ENCODE assay signal across 20 cellular contexts in genomic region chr9:114350636-114351396, GRCh38. TPM values are rescaled to one million over a fixed set of nuclear protein-coding genes. Genes with fewer than 3 reads are reported as not detected.
A peak's percentile ranks its signal among the peaks of the same experiment; 100 is the strongest.
DNase-seq lines count a peak whose midpoint lies in the region; ATAC-seq, FAIRE-seq and TF ChIP-seq lines count a peak whose summit lies in the region.
"Had no signal": no experiment of that assay in that cellular context is flagged by ENCODE, and none has a peak within 500 bp of the region (broad histone marks: within the 10 kb centered on the region; RNA-seq: fewer than 3 reads in every experiment).

No MANE protein-coding gene starts in this region.

- intact Hi-C loops in activated CD8-positive, alpha-beta T cell treated with anti-CD3 and anti-CD28 coated beads for 36 hours (cut with micrococcal nuclease) = no loop called here
- intact Hi-C loops in HepG2 (cut with micrococcal nuclease; ENCODE audit: unreplicated experiment) = no loop called here

- no peak for TF ChIP-seq EP300 in HepG2 (IDR thresholded peaks at IDR 0.05; ENCODE audit: low read depth in 2 of 2, low read length in 2 of 2)
- no peak for TF ChIP-seq EP300 in HepG2 (CRISPR knock-in tag; IDR thresholded peaks at IDR 0.05; ENCODE audit: borderline replicate concordance)

- H3K4me3 Mint-ChIP-seq in activated CD8-positive, alpha-beta memory T cell treated with anti-CD3 and anti-CD28 coated beads, Interleukin-2, amount 10 ng/mL, durations not matched to agents 7 days and 5 days = no peak overlapping the region
- H3K4me3 Mint-ChIP-seq in activated CD8-positive, alpha-beta T cell treated with anti-CD3 and anti-CD28 coated beads for 36 hours = no peak overlapping the region

- peaks cover 70% of the 10 kb centered on the region for H3K36me3 Mint-ChIP-seq in activated CD8-positive, alpha-beta memory T cell treated with anti-CD3 and anti-CD28 coated beads, Interleukin-2, amount 10 ng/mL, durations not matched to agents 7 days and 5 days
- H3K36me3 Mint-ChIP-seq in activated CD8-positive, alpha-beta T cell treated with anti-CD3 and anti-CD28 coated beads for 36 hours (ENCODE audit: low read depth) = peaks cover 71% of the 10 kb centered on the region

- no peak for DNase-seq in activated CD8-positive, alpha-beta memory T cell treated with anti-CD3 and anti-CD28 coated beads, Interleukin-2, amount 10 ng/mL, durations not matched to agents 7 days and 5 days
- no peak for DNase-seq in activated CD8-positive, alpha-beta memory T cell treated with anti-CD3 and anti-CD28 coated beads, Interleukin-2, amount 50 U/mL, for 4 hours
- peak; percentile 60 for DNase-seq in activated CD8-positive, alpha-beta T cell treated with anti-CD3 and anti-CD28 coated beads for 36 hours
- DNase-seq in HepG2 (ENCODE audit: low spot score) = no peak
- no peak for DNase-seq in NCI-H1694 (lab: John Stamatoyannopoulos, UW)
- DNase-seq in WERI-Rb-1 = no peak
- DNase-seq: activated CD4-positive, CD25-positive, alpha-beta regulatory T cell treated with anti-CD3 and anti-CD28 coated beads, Interleukin-2, amount 50 U/mL, for 72 hours; activated effector memory CD4-positive, alpha-beta T cell treated with Interleukin-2 at 50 U/mL for 16 hours; GF-D8; NCI-H2081 treated with DMSO at 0.1 percent for 48 hours; NCI-H526 treated with DMSO at 0.1 percent for 48 hours; Peyer's patch; transverse colon had no signal

- peaks cover 50% of the 10 kb centered on the region for H3K4me1 Mint-ChIP-seq in activated CD8-positive, alpha-beta memory T cell treated with anti-CD3 and anti-CD28 coated beads, Interleukin-2, amount 10 ng/mL, durations not matched to agents 7 days and 5 days
- peaks cover 67% of the 10 kb centered on the region for H3K4me1 Mint-ChIP-seq in activated CD8-positive, alpha-beta T cell treated with anti-CD3 and anti-CD28 coated beads for 36 hours (ENCODE audit: low read depth)

- no peak overlapping the region for H3K4me2 ChIP-seq in HepG2 (ENCODE audit: low read depth, low read length)

- in situ Hi-C loops in HepG2 (cut with HindIII; ENCODE audit: extremely low pct_ligation_motif_present, low pct_unique_long_range_greater_than_20kb) = no loop called here

- H3K4me1 ChIP-seq in HepG2 (ENCODE audit: insufficient read depth, low read length) (peaks cover 15% of the 10 kb centered on the region), thymus (ENCODE audit: control insufficient read depth, insufficient read depth, low read length) (no peaks in the 10 kb centered on the region)

- FAIRE-seq in HepG2 (lab: Jason Lieb, UNC) = no peak
- FAIRE-seq: frontal cortex had no signal

- CTCF ChIA-PET in activated CD8-positive, alpha-beta memory T cell treated with anti-CD3 and anti-CD28 coated beads, Interleukin-2, amount 10 ng/mL, durations not matched to agents 7 days and 5 days (lab: Charles Lee) = interaction anchor here (0.8 to 2.4 kb wide), 4 partner anchors 11 to 39 kb away, joined by 3 to 8 read pairs (median 4); partner anchors contain the start of gene AKNA
- CTCF ChIA-PET in activated CD8-positive, alpha-beta T cell treated with anti-CD3 and anti-CD28 coated beads for 36 hours (lab: Charles Lee) = interaction anchor here (0.7 to 2.1 kb wide), 5 partner anchors 11 to 39 kb away, joined by 3 to 11 read pairs (median 6); no protein-coding TSS in a partner anchor
- CTCF ChIA-PET in HepG2 (lab: Yijun Ruan, JAX; ENCODE audit: low intra/inter-chr PET ratio, low total read pairs) = no interaction called here

- no TSS peak for BruUV-seq in HepG2 (replicated peaks; lab: Mats Ljungman, UMichigan)

- no peaks in the 10 kb centered on the region for H3K9me3 ChIP-seq in HepG2 (ENCODE audit: low read length)
- no peaks in the 10 kb centered on the region for H3K9me3 ChIP-seq in thymus (ENCODE audit: control insufficient read depth)
- H3K9me3 ChIP-seq in WERI-Rb-1 (ENCODE audit: severe bottlenecking) = no peaks in the 10 kb centered on the region
- H3K9me3 ChIP-seq: ovary, Peyer's patch, transverse colon had no signal

- H3K27me3 Mint-ChIP-seq in activated CD8-positive, alpha-beta memory T cell treated with anti-CD3 and anti-CD28 coated beads, Interleukin-2, amount 10 ng/mL, durations not matched to agents 7 days and 5 days = no peaks in the 10 kb centered on the region
- H3K27me3 Mint-ChIP-seq in activated CD8-positive, alpha-beta T cell treated with anti-CD3 and anti-CD28 coated beads for 36 hours = no peaks in the 10 kb centered on the region

- TF ChIP-seq CTCF in activated CD8-positive, alpha-beta T cell treated with anti-CD3 and anti-CD28 coated beads for 36 hours (IDR thresholded peaks at IDR 0.05) = no peak
- TF ChIP-seq CTCF in HepG2 (CRISPR knock-in tag; IDR thresholded peaks at IDR 0.05) (no peak), WERI-Rb-1 (IDR thresholded peaks at IDR 0.05; ENCODE audit: low read depth, low read length) (no peak)

- no peak for TF ChIP-seq RAD21 in HepG2 (CRISPR knock-in tag; IDR thresholded peaks at IDR 0.05)

- no peak overlapping the region for H3K9ac ChIP-seq in HepG2 (ENCODE audit: insufficient read depth, low read depth, low read length)

- H3K27me3 ChIP-seq in HepG2 (ENCODE audit: control insufficient read depth in 1 of 2, insufficient read depth in 2 of 2, low read length in 2 of 2) = no peaks in the 10 kb centered on the region
- H3K27me3 ChIP-seq in thymus (ENCODE audit: control insufficient read depth, insufficient read depth) = no peaks in the 10 kb centered on the region
- H3K27me3 ChIP-seq in WERI-Rb-1 (ENCODE audit: insufficient read depth, low read depth, severe bottlenecking) = no peaks in the 10 kb centered on the region
- H3K27me3 ChIP-seq: ovary, Peyer's patch, transverse colon had no signal

- peaks cover 8 to 23% of the 10 kb centered on the region in 2 experiments; a peak in 4 of 5 replicates for H3K36me3 ChIP-seq in HepG2 (replicated peaks in 1 of 2; ENCODE audit: control insufficient read depth in 1 of 2, insufficient read depth in 2 of 2, low read length in 2 of 2)
- peaks cover 91% of the 10 kb centered on the region for H3K36me3 ChIP-seq in thymus (ENCODE audit: control insufficient read depth, insufficient read depth)
- H3K36me3 ChIP-seq in WERI-Rb-1 = peaks cover 100% of the 10 kb centered on the region
- H3K36me3 ChIP-seq: ovary had no signal

- H3K4me3 ChIP-seq in HepG2 (replicated peaks in 1 of 3; ENCODE audit: insufficient read depth in 1 of 3, low read depth in 2 of 3, low read length in 3 of 3) (no peak overlapping the region), thymus (ENCODE audit: low read length) (no peak overlapping the region), WERI-Rb-1 (ENCODE audit: low read depth, low read length) (no peak overlapping the region)
- H3K4me3 ChIP-seq: ovary, Peyer's patch, transverse colon had no signal

- no peak for ATAC-seq in activated CD8-positive, alpha-beta memory T cell treated with anti-CD3 and anti-CD28 coated beads, Interleukin-2, amount 10 ng/mL, durations not matched to agents 7 days and 5 days
- ATAC-seq in activated CD8-positive, alpha-beta T cell treated with anti-CD3 and anti-CD28 coated beads for 36 hours = no peak
- ATAC-seq in HepG2 = no peak
- ATAC-seq in GM21447 (IDR thresholded peaks at IDR 0.05; ENCODE audit: unreplicated experiment) = no peak

- H3K27ac ChIP-seq in HepG2 (ENCODE audit: extremely low read length, insufficient read depth, low read length) = no peak overlapping the region
- H3K27ac ChIP-seq in thymus (ENCODE audit: low read depth) = peak overlapping the region; percentile 36
- H3K27ac ChIP-seq in WERI-Rb-1 = no peak overlapping the region

- no peaks in the 10 kb centered on the region for H4K20me1 ChIP-seq in HepG2 (ENCODE audit: insufficient read depth, low read length)

- no peaks in the 10 kb centered on the region for H3K9me3 Mint-ChIP-seq in activated CD8-positive, alpha-beta memory T cell treated with anti-CD3 and anti-CD28 coated beads, Interleukin-2, amount 10 ng/mL, durations not matched to agents 7 days and 5 days (ENCODE audit: low read depth)
- H3K9me3 Mint-ChIP-seq in activated CD8-positive, alpha-beta T cell treated with anti-CD3 and anti-CD28 coated beads for 36 hours = no peaks in the 10 kb centered on the region

- POLR2A ChIA-PET in activated CD8-positive, alpha-beta T cell treated with anti-CD3 and anti-CD28 coated beads for 36 hours (lab: Charles Lee) = interaction anchor here (0.9 to 18.4 kb wide), 4 partner anchors 12 to 34 kb away, joined by 3 to 277 read pairs (median 17); partner anchors contain the start of gene AKNA
- POLR2A ChIA-PET in HepG2 (lab: Yijun Ruan, JAX) = no interaction called here

- H3K27ac Mint-ChIP-seq in activated CD8-positive, alpha-beta memory T cell treated with anti-CD3 and anti-CD28 coated beads, Interleukin-2, amount 10 ng/mL, durations not matched to agents 7 days and 5 days = peak overlapping the region; percentile 86
- H3K27ac Mint-ChIP-seq in activated CD8-positive, alpha-beta T cell treated with anti-CD3 and anti-CD28 coated beads for 36 hours = peak overlapping the region; percentile 100

- no peaks in the 10 kb centered on the region for H3K79me2 ChIP-seq in HepG2 (ENCODE audit: insufficient read depth, low read length)

- H2AFZ ChIP-seq in HepG2 (ENCODE audit: low read length) = no peak overlapping the region

- no peak for TF ChIP-seq POLR2A in HepG2 (IDR thresholded peaks at IDR 0.05; ENCODE audit: insufficient read depth in 1 of 2, low read depth in 2 of 2, low read length in 2 of 2)

- WGBS in HepG2 (ENCODE audit: low lambda C conversion rate) = 91% methylated on average over 16 of the region's 16 CpGs
- 98% methylated on average over 16 of the region's 16 CpGs for WGBS in thymus

RNA-seq across cellular contexts. Expression of gene ORM2, which starts 21.1 kb away (rescaled TPM):
- not detected for total RNA-seq in activated CD8-positive, alpha-beta memory T cell treated with anti-CD3 and anti-CD28 coated beads, Interleukin-2, amount 10 ng/mL, durations not matched to agents 7 days and 5 days
- not detected for total RNA-seq in activated CD8-positive, alpha-beta T cell treated with anti-CD3 and anti-CD28 coated beads for 36 hours
- total RNA-seq in HepG2 (2016; rRNA removed; fragmentation: Illumina TruSeq; extraction: Trizol) = 283 and 565 TPM in 2 replicates
- total RNA-seq in HepG2 (2016; cell fraction: cytosol; rRNA removed; fragmentation: Illumina TruSeq; extraction: Trizol; ENCODE audit: low read depth) = 120 and 126 TPM in 2 replicates
- total RNA-seq in HepG2 (2016; cell fraction: insoluble cytoplasmic fraction; rRNA removed; fragmentation: Illumina TruSeq; extraction: Trizol) = 282 and 590 TPM in 2 replicates
- 75.1 and 75.6 TPM in 2 replicates for total RNA-seq in HepG2 (2016; cell fraction: membrane; rRNA removed; fragmentation: Illumina TruSeq; extraction: Trizol)
- total RNA-seq in HepG2 (2016; cell fraction: nucleus; rRNA removed; fragmentation: Illumina TruSeq; extraction: Trizol) = 420 and 454 TPM in 2 replicates
- polyA plus RNA-seq in HepG2 (2011; rRNA removed) (824 and 855 TPM in 2 replicates), thymus (1.1 TPM)
- 632 and 711 TPM in 2 replicates for polyA plus RNA-seq in HepG2 (2011; cell fraction: cytosol; rRNA removed)
- polyA plus RNA-seq in HepG2 (2011; cell fraction: nucleus; rRNA removed) = 207 and 253 TPM in 2 replicates
- 237 and 362 TPM in 2 replicates for polyA plus RNA-seq in HepG2 (2012)
- 125 and 138 TPM in 2 replicates for polyA plus RNA-seq in HepG2 (2016; cell fraction: cytosol; fragmentation: Illumina TruSeq; extraction: Trizol; ENCODE audit: low read depth)
- polyA plus RNA-seq in HepG2 (2016; cell fraction: insoluble cytoplasmic fraction; fragmentation: Illumina TruSeq; extraction: Trizol; ENCODE audit: low read depth) = 293 and 314 TPM in 2 replicates
- 75.7 and 76.3 TPM in 2 replicates for polyA plus RNA-seq in HepG2 (2016; cell fraction: membrane; fragmentation: Illumina TruSeq; extraction: Trizol; ENCODE audit: low read depth)
- polyA plus RNA-seq in HepG2 (2016; cell fraction: nucleus; fragmentation: Illumina TruSeq; extraction: Trizol; ENCODE audit: insufficient read depth, low read depth) = 731 and 821 TPM in 2 replicates
- polyA minus RNA-seq in HepG2 (2011; rRNA and poly(A)+ RNA removed; ENCODE audit: low replicate concordance) = 257 TPM in 1 of 2 replicates, not detected in the other
- polyA minus RNA-seq in HepG2 (2011; cell fraction: cytosol; rRNA and poly(A)+ RNA removed) = 147 and 150 TPM in 2 replicates
- 41.2 and 60.7 TPM in 2 replicates for polyA minus RNA-seq in HepG2 (2011; cell fraction: nucleus; rRNA and poly(A)+ RNA removed)
- total RNA-seq: A673, frontal cortex, M059J, mesenteric fat pad, Peyer's patch, transverse colon had no signal

RNA-seq across cellular contexts. Expression of gene ORM1, which starts 27.9 kb away (rescaled TPM):
- not detected for total RNA-seq in activated CD8-positive, alpha-beta memory T cell treated with anti-CD3 and anti-CD28 coated beads, Interleukin-2, amount 10 ng/mL, durations not matched to agents 7 days and 5 days
- total RNA-seq in activated CD8-positive, alpha-beta T cell treated with anti-CD3 and anti-CD28 coated beads for 36 hours = not detected
- total RNA-seq in HepG2 (2016; rRNA removed; fragmentation: Illumina TruSeq; extraction: Trizol) = 327 and 699 TPM in 2 replicates
- 148 and 154 TPM in 2 replicates for total RNA-seq in HepG2 (2016; cell fraction: cytosol; rRNA removed; fragmentation: Illumina TruSeq; extraction: Trizol; ENCODE audit: low read depth)
- 343 and 706 TPM in 2 replicates for total RNA-seq in HepG2 (2016; cell fraction: insoluble cytoplasmic fraction; rRNA removed; fragmentation: Illumina TruSeq; extraction: Trizol)
- total RNA-seq in HepG2 (2016; cell fraction: membrane; rRNA removed; fragmentation: Illumina TruSeq; extraction: Trizol) = 103 and 109 TPM in 2 replicates
- total RNA-seq in HepG2 (2016; cell fraction: nucleus; rRNA removed; fragmentation: Illumina TruSeq; extraction: Trizol) = 507 and 557 TPM in 2 replicates
- polyA plus RNA-seq in HepG2 (2011; rRNA removed) = 1,180 and 1,355 TPM in 2 replicates
- 1,385 and 1,736 TPM in 2 replicates for polyA plus RNA-seq in HepG2 (2011; cell fraction: cytosol; rRNA removed)
- 375 and 530 TPM in 2 replicates for polyA plus RNA-seq in HepG2 (2011; cell fraction: nucleus; rRNA removed)
- polyA plus RNA-seq in HepG2 (2012) = 373 and 660 TPM in 2 replicates
- 188 and 210 TPM in 2 replicates for polyA plus RNA-seq in HepG2 (2016; cell fraction: cytosol; fragmentation: Illumina TruSeq; extraction: Trizol; ENCODE audit: low read depth)
- polyA plus RNA-seq in HepG2 (2016; cell fraction: insoluble cytoplasmic fraction; fragmentation: Illumina TruSeq; extraction: Trizol; ENCODE audit: low read depth) = 388 and 407 TPM in 2 replicates
- polyA plus RNA-seq in HepG2 (2016; cell fraction: membrane; fragmentation: Illumina TruSeq; extraction: Trizol; ENCODE audit: low read depth) = 103 and 105 TPM in 2 replicates
- polyA plus RNA-seq in HepG2 (2016; cell fraction: nucleus; fragmentation: Illumina TruSeq; extraction: Trizol; ENCODE audit: insufficient read depth, low read depth) = 956 and 1,026 TPM in 2 replicates
- 0.30 and 495 TPM in 2 replicates for polyA minus RNA-seq in HepG2 (2011; rRNA and poly(A)+ RNA removed; ENCODE audit: low replicate concordance)
- polyA minus RNA-seq in HepG2 (2011; cell fraction: cytosol; rRNA and poly(A)+ RNA removed) = 195 and 257 TPM in 2 replicates
- polyA minus RNA-seq in HepG2 (2011; cell fraction: nucleus; rRNA and poly(A)+ RNA removed) = 78.8 and 152 TPM in 2 replicates
- polyA plus RNA-seq in thymus = 3.4 TPM
- total RNA-seq: A673, Peyer's patch, transverse colon had no signal

RNA-seq across cellular contexts. Expression of gene AKNA, which starts 37.0 kb away (rescaled TPM):
- 100 to 1,000 TPM; 432 to 500 TPM for total RNA-seq in activated CD8-positive, alpha-beta memory T cell treated with anti-CD3 and anti-CD28 coated beads, Interleukin-2, amount 10 ng/mL, durations not matched to agents 7 days and 5 days
- total RNA-seq in activated CD8-positive, alpha-beta T cell treated with anti-CD3 and anti-CD28 coated beads for 36 hours = 100 to 1,000 TPM; 166 to 167 TPM
- total RNA-seq in HepG2 (2016; rRNA removed; fragmentation: Illumina TruSeq; extraction: Trizol) = 2.5 and 3.1 TPM in 2 replicates
- 0.44 and 0.81 TPM in 2 replicates for total RNA-seq in HepG2 (2016; cell fraction: cytosol; rRNA removed; fragmentation: Illumina TruSeq; extraction: Trizol; ENCODE audit: low read depth)
- total RNA-seq in HepG2 (2016; cell fraction: insoluble cytoplasmic fraction; rRNA removed; fragmentation: Illumina TruSeq; extraction: Trizol) = 2.1 and 3.1 TPM in 2 replicates
- total RNA-seq in HepG2 (2016; cell fraction: membrane; rRNA removed; fragmentation: Illumina TruSeq; extraction: Trizol) = 1.4 and 1.9 TPM in 2 replicates
- 2.4 and 2.8 TPM in 2 replicates for total RNA-seq in HepG2 (2016; cell fraction: nucleus; rRNA removed; fragmentation: Illumina TruSeq; extraction: Trizol)
- polyA plus RNA-seq in HepG2 (2011; rRNA removed) = 3.0 and 4.8 TPM in 2 replicates
- 2.1 and 2.5 TPM in 2 replicates for polyA plus RNA-seq in HepG2 (2011; cell fraction: cytosol; rRNA removed)
- polyA plus RNA-seq in HepG2 (2011; cell fraction: nucleus; rRNA removed) = 15.0 and 15.5 TPM in 2 replicates
- polyA plus RNA-seq in HepG2 (2012) = 4.7 and 7.6 TPM in 2 replicates
- 0.41 and 0.43 TPM in 2 replicates for polyA plus RNA-seq in HepG2 (2016; cell fraction: cytosol; fragmentation: Illumina TruSeq; extraction: Trizol; ENCODE audit: low read depth)
- 2.0 and 3.7 TPM in 2 replicates for polyA plus RNA-seq in HepG2 (2016; cell fraction: insoluble cytoplasmic fraction; fragmentation: Illumina TruSeq; extraction: Trizol; ENCODE audit: low read depth)
- 1.1 and 1.4 TPM in 2 replicates for polyA plus RNA-seq in HepG2 (2016; cell fraction: membrane; fragmentation: Illumina TruSeq; extraction: Trizol; ENCODE audit: low read depth)
- polyA plus RNA-seq in HepG2 (2016; cell fraction: nucleus; fragmentation: Illumina TruSeq; extraction: Trizol; ENCODE audit: insufficient read depth, low read depth) = 6.0 and 6.2 TPM in 2 replicates
- polyA minus RNA-seq in HepG2 (2011; rRNA and poly(A)+ RNA removed; ENCODE audit: low replicate concordance) = 7.8 and 7.9 TPM in 2 replicates
- polyA minus RNA-seq in HepG2 (2011; cell fraction: cytosol; rRNA and poly(A)+ RNA removed) = 3.5 and 3.7 TPM in 2 replicates
- 12.0 and 15.4 TPM in 2 replicates for polyA minus RNA-seq in HepG2 (2011; cell fraction: nucleus; rRNA and poly(A)+ RNA removed)
- 162 TPM for polyA plus RNA-seq in thymus

Comparison
In these comparisons a context has a peak if more than half of its experiments do, and no peak if none do; other contexts are left out.
1. RNA of gene ORM2, which starts 21.1 kb away (total RNA-seq): 75.1 to 590 TPM in HepG2; not detected in activated CD8-positive, alpha-beta memory T cell treated with anti-CD3 and anti-CD28 coated beads, Interleukin-2, amount 10 ng/mL, durations not matched to agents 7 days and 5 days and not detected in activated CD8-positive, alpha-beta T cell treated with anti-CD3 and anti-CD28 coated beads for 36 hours; every median in the first group is over 10 times any median in the second.
2. RNA of gene ORM1, which starts 27.9 kb away (total RNA-seq): 103 to 706 TPM in HepG2; not detected in activated CD8-positive, alpha-beta memory T cell treated with anti-CD3 and anti-CD28 coated beads, Interleukin-2, amount 10 ng/mL, durations not matched to agents 7 days and 5 days and not detected in activated CD8-positive, alpha-beta T cell treated with anti-CD3 and anti-CD28 coated beads for 36 hours; every median in the first group is over 100 times any median in the second.
3. RNA of gene AKNA, which starts 37.0 kb away (total RNA-seq): 432 to 500 TPM in activated CD8-positive, alpha-beta memory T cell treated with anti-CD3 and anti-CD28 coated beads, Interleukin-2, amount 10 ng/mL, durations not matched to agents 7 days and 5 days and 166 to 167 TPM in activated CD8-positive, alpha-beta T cell treated with anti-CD3 and anti-CD28 coated beads for 36 hours; 0.44 to 3.1 TPM in HepG2; every median in the first group is over 10 times any median in the second.